ENCODE assay signal across 21 cellular contexts in the genomic region with DNA sequence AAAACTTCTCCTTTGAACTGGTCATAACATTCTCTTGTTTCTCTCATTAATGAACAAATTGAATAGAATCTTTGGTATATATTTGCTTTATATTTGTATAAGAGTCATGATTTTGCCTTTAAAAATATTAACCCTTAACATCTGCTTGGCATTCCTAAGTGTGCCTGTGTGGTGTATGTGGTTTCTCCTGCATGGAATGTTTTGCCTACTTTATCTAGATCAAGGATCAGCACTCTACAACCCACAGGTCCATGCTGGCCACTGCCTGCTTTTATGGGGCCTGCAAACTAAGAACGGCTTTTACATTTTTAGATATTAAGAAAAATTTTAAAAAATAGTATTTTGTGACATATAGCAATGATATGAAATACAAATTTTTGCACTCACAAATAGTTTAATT. TPM values are rescaled to one million over a fixed set of nuclear protein-coding genes. Genes with fewer than 3 reads are reported as not detected.
"Had no signal": no experiment of that assay in that cellular context is flagged by ENCODE, and none has a peak within 500 bp of the region (broad histone marks: within the 10 kb centered on the region; RNA-seq: fewer than 3 reads in every experiment).

No MANE protein-coding gene starts in this region.

- H3K27ac ChIP-seq: dorsolateral prefrontal cortex, heart left ventricle, ovary, right atrium auricular region, sigmoid colon, suprapubic skin, thyroid gland, upper lobe of left lung, uterus had no signal

- ATAC-seq: heart left ventricle, natural killer cell had no signal

- H3K36me3 ChIP-seq: heart left ventricle, ovary, right atrium auricular region, sigmoid colon, suprapubic skin, thyroid gland, upper lobe of left lung, uterus had no signal

- FAIRE-seq: frontal cortex, small intestine had no signal

- H3K9me3 ChIP-seq: heart left ventricle, ovary, right atrium auricular region, sigmoid colon, suprapubic skin, thyroid gland, upper lobe of left lung, uterus had no signal

- DNase-seq: cortex of kidney; dorsolateral prefrontal cortex; effector CD8-positive, alpha-beta T cell; heart left ventricle; hippocampal formation; natural killer cell; nucleus accumbens; ovary; sigmoid colon; small intestine; stimulated activated CD4-positive, alpha-beta T cell treated with anti-CD3 and anti-CD28 coated beads, Interleukin-12 subunit alpha, Interleukin-12 subunit beta, amount 100 ng/mL, for 4 hours; stimulated activated naive CD4-positive, alpha-beta T cell treated with Interleukin-2 at 50 U/mL for 16 hours; thyroid gland; upper lobe of left lung; uterus had no signal

- H3K4me1 ChIP-seq: right atrium auricular region, thyroid gland, upper lobe of left lung, uterus had no signal

- H3K4me3 ChIP-seq: dorsolateral prefrontal cortex, heart left ventricle, ovary, right atrium auricular region, sigmoid colon, suprapubic skin, thyroid gland, upper lobe of left lung, uterus had no signal

- H3K27me3 ChIP-seq: dorsolateral prefrontal cortex, heart left ventricle, ovary, right atrium auricular region, sigmoid colon, suprapubic skin, thyroid gland, upper lobe of left lung, uterus had no signal

RNA-seq across cellular contexts. Expression of a gene that starts 4.3 kb away (rescaled TPM):
- total RNA-seq: kidney epithelial cell, lung microvascular endothelial cell, myocyte, natural killer cell, ovary, right atrium auricular region had no signal
